9 cellular contexts compared by ENCODE assay signal in the genomic region with DNA sequence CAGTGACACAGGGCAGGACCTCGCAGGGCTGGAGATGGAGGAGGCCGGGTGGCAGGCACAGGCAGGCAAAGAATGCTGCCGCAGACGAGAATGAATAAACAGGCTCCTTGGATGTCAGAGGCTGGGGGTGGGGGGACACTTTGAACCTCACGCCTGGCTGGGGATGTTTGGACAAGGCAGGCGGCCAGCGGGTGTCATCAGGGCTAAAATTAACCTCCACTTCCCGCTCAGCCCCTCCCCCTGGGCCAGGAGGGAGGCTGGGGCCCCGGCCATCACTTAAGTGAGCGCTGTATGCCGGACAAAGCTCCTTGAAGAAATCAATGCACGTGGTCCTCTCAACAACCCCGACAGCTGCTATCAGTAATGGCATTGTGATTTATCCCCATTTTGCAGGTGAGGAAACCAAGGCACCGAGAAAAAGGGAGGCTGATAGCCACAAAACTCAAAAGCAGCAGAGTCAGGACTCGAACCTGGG. TPM values are rescaled to one million over a fixed set of nuclear protein-coding genes. Genes with fewer than 3 reads are reported as not detected.
DNase-seq lines count a peak whose midpoint lies in the region.
"Had no signal": no experiment of that assay in that cellular context is flagged by ENCODE, and none has a peak within 500 bp of the region (broad histone marks: within the 10 kb centered on the region; RNA-seq: fewer than 3 reads in every experiment).

No MANE protein-coding gene starts in this region.

- no peaks in the 10 kb centered on the region for H3K4me1 ChIP-seq in mesendoderm (ENCODE audit: control insufficient read depth, low read depth, low read length)

- no peaks in the 10 kb centered on the region for H3K36me3 ChIP-seq in mesendoderm (ENCODE audit: control insufficient read depth, insufficient read depth, low read length)

- no peak overlapping the region for H3K4me2 ChIP-seq in mesendoderm (ENCODE audit: low read length)

- no peak overlapping the region for H2BK120ac ChIP-seq in mesendoderm (ENCODE audit: low read depth, low read length)

- H3K23ac ChIP-seq in mesendoderm (ENCODE audit: low read length) = no peak overlapping the region

- H4K8ac ChIP-seq in mesendoderm (ENCODE audit: low read depth, low read length) = no peak overlapping the region

- no peak overlapping the region for H3K18ac ChIP-seq in mesendoderm (ENCODE audit: low read length)

- H3K27me3 ChIP-seq in mesendoderm (ENCODE audit: insufficient read depth, low read length, poor library complexity) = no peaks in the 10 kb centered on the region

- H2AK5ac ChIP-seq in mesendoderm (ENCODE audit: low read length) = no peak overlapping the region

- no peak overlapping the region for H4K5ac ChIP-seq in mesendoderm (ENCODE audit: low read length)

- H3K79me1 ChIP-seq in mesendoderm (ENCODE audit: low read length) = no peaks in the 10 kb centered on the region

- H3K4me3 ChIP-seq in mesendoderm (ENCODE audit: low read length) = no peak overlapping the region

- no peak overlapping the region for H2BK15ac ChIP-seq in mesendoderm (replicated peaks; ENCODE audit: low read depth)

- peak; percentile 44 for DNase-seq in GM04503 (ENCODE audit: low read depth)
- DNase-seq in brain pericyte (ENCODE audit: low read depth, low spot score) = peak; percentile 48
- peak; percentile 46 for DNase-seq in mesendoderm
- DNase-seq in activated CD4-positive, alpha-beta T cell treated with anti-CD3 and anti-CD28 coated beads for 4 hours = no peak
- DNase-seq in SW 1271 (lab: John Stamatoyannopoulos, UW) = no peak
- DNase-seq in activated naive CD4-positive, alpha-beta T cell treated with Interleukin-2 at 50 U/mL for 16 hours = no peak
- DNase-seq: activated CD4-positive, alpha-beta T cell treated with anti-CD3 and anti-CD28 coated beads, Interleukin-2, amount 10 ng/mL, durations not matched to agents 24 days and 14 days; DMS 273 treated with DMSO at 0.1 percent for 48 hours; NCI-H1436 treated with DMSO at 0.1 percent for 48 hours had no signal

- H2BK5ac ChIP-seq in mesendoderm (ENCODE audit: low read length) = no peak overlapping the region

- H3K56ac ChIP-seq in mesendoderm (ENCODE audit: low read length) = no peak overlapping the region

- no peak overlapping the region for H3K9ac ChIP-seq in mesendoderm (ENCODE audit: low read length)

- no peak overlapping the region for H3K4ac ChIP-seq in mesendoderm (ENCODE audit: low read depth, low read length)

- H3K79me2 ChIP-seq in mesendoderm (ENCODE audit: control insufficient read depth, insufficient read depth, low read length) = no peaks in the 10 kb centered on the region

- no peak overlapping the region for H3K27ac ChIP-seq in mesendoderm (ENCODE audit: low read depth, low read length)

- WGBS in mesendoderm (ENCODE audit: extremely low coverage, insufficient coverage, low lambda C conversion rate) = no CpG with 5 or more reads among the region's 15 CpGs

RNA-seq across cellular contexts. Expression of a gene that starts 10.3 kb away (rescaled TPM):
- not detected for polyA plus RNA-seq in mesendoderm (2013, experiment 1 of 2)
- not detected for polyA plus RNA-seq in mesendoderm (2013, experiment 2 of 2)

RNA-seq across cellular contexts. Expression of a gene that starts 22.9 kb away (rescaled TPM):
- polyA plus RNA-seq in mesendoderm (2013, experiment 1 of 2) = 299 TPM
- 304 TPM for polyA plus RNA-seq in mesendoderm (2013, experiment 2 of 2)

RNA-seq across cellular contexts. Expression of a gene that starts 24.0 kb away (rescaled TPM):
- polyA plus RNA-seq in mesendoderm (2013, experiment 1 of 2) = 0.76 TPM
- polyA plus RNA-seq in mesendoderm (2013, experiment 2 of 2) = 0.70 TPM

RNA-seq across cellular contexts. Expression of a gene that starts 29.4 kb away (rescaled TPM):
- 0.08 TPM for polyA plus RNA-seq in mesendoderm (2013, experiment 1 of 2)
- 0.07 TPM for polyA plus RNA-seq in mesendoderm (2013, experiment 2 of 2)

RNA-seq across cellular contexts. Expression of a gene that starts 33.4 kb away (rescaled TPM):
- 0.27 TPM for polyA plus RNA-seq in mesendoderm (2013, experiment 1 of 2)
- 0.52 TPM for polyA plus RNA-seq in mesendoderm (2013, experiment 2 of 2)

Comparison
In these comparisons a context has a peak if more than half of its experiments do, and no peak if none do; other contexts are left out.
1. DNase-seq: peak in GM04503 (single experiment), brain pericyte (single experiment) and mesendoderm (single experiment); none in activated CD4-positive, alpha-beta T cell treated with anti-CD3 and anti-CD28 coated beads for 4 hours (0 of 2), SW 1271 (0 of 2) and activated naive CD4-positive, alpha-beta T cell treated with Interleukin-2 at 50 U/mL for 16 hours (single experiment).